Comparison of ENCODE assay signal across 17 cellular contexts in the genomic region with DNA sequence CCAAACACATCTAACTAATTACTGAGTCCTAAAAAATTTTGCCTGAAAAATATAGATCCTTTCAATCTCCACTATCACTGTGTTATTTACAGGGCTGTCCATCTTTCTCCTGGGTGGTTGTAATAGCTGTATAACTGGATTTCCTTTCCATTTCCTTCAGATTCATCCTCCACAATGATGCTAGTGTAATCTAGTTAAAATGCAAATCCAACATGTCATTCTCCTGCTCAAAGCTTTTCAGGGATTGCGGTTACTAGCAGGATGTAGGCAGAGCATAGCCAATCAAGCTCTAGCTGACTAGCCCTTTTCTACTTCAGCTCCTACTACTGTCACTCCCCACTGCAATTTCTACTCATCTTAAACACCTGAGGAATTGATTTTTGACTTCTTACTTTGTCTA.
"Had no signal": no experiment of that assay in that cellular context is flagged by ENCODE, and none has a peak within 500 bp of the region (broad histone marks: within the 10 kb centered on the region; RNA-seq: fewer than 3 reads in every experiment).

No MANE protein-coding gene starts in this region.

- H3K27ac ChIP-seq: coronary artery, heart left ventricle, neutrophil, stomach, thoracic aorta had no signal

- H3K36me3 ChIP-seq: heart left ventricle, neutrophil, stomach, thoracic aorta had no signal

- H3K4me3 ChIP-seq: coronary artery, heart left ventricle, stomach, thoracic aorta had no signal

- H3K4me1 ChIP-seq: heart left ventricle had no signal

- H3K27me3 ChIP-seq: neutrophil, stomach had no signal

- DNase-seq: effector CD4-positive, alpha-beta T cell; endodermal cell; heart left ventricle; hypothalamus; kidney glomerular epithelial cell; mesendoderm; naive B cell; posterior cingulate gyrus; stimulated activated CD4-positive, alpha-beta T cell treated with anti-CD3 and anti-CD28 coated beads, Interleukin-2, amount 100 ng/mL, for 24 hours; stimulated activated CD4-positive, alpha-beta T cell treated with anti-CD3 and anti-CD28 coated beads, Interleukin-4, amount 100 ng/mL, for 4 hours; stimulated activated naive B cell treated with anti-CD40 and anti-IgM and Interleukin-4, amounts not matched to agents 10 μg/mL and 1 μg/mL and 100 μg/mL, for 72 hours; stomach; substantia nigra; trophoblast cell had no signal

- H3K9me3 ChIP-seq: heart left ventricle, neutrophil, stomach, thoracic aorta had no signal
